Comparison of ENCODE assay signal across 8 cellular contexts in the genomic region with DNA sequence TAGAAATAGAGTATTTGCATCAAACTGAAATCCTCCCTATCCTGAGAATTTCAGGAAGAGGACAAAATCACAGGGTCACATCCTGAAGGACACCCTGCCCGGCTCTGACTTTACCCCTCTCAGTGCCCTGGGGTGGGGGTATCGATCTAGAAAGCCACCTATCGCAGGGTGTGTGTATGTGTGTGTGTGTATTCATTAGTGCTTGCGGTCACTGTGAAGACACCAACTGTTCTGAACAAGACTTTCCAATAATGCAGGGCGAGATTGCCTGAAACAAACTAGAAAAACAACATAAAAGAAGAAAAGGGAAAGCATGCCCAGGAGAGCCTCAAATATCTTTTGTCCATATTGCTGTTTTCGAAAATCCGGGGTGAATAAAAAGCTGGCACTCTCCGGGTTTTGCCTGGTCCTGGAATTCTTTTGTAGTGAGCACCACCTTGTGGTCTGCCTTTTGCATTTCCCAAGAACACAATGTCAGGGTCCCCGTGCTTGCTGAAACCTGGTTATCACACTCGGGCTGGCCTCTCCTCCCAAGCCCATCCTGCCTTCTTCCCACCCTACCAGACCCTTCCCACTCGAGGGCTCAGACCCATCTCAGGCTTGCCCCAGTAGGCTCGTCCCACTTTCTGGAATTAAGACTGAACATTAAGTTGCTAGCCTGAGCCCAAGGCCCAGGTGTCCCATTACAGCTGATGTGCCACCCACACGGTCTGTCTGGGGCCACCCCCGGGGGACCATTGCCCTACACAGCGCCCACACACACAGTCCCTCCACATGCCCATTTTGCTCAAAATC. TPM values are rescaled to one million over a fixed set of nuclear protein-coding genes. Genes with fewer than 3 reads are reported as not detected.
DNase-seq lines count a peak whose midpoint lies in the region; ATAC-seq, FAIRE-seq and TF ChIP-seq lines count a peak whose summit lies in the region.

No MANE protein-coding gene starts in this region.

- H3K9ac ChIP-seq in keratinocyte (ENCODE audit: control insufficient read depth, extremely low read depth, insufficient read depth, low read length) = no peak overlapping the region

- H3K27ac Mint-ChIP-seq in CD8-positive, alpha-beta T cell = no peak overlapping the region
- H3K27ac Mint-ChIP-seq in stimulated activated naive CD8-positive, alpha-beta T cell treated with anti-CD3 and anti-CD28 coated beads, Interleukin-15, amount 100 ng/mL, for 72 hours = peak overlapping the region in 1 of 2 donors; percentile 44

- H3K27ac ChIP-seq in CD8-positive, alpha-beta T cell (ENCODE audit: low read depth, low read length) = no peak overlapping the region
- no peak overlapping the region for H3K27ac ChIP-seq in keratinocyte (ENCODE audit: control insufficient read depth, insufficient read depth, low read length)

- peak overlapping the region; percentile 39 for H3K4me2 ChIP-seq in keratinocyte (ENCODE audit: control insufficient read depth, extremely low read depth, insufficient read depth, low read depth, low read length)

- H2AFZ ChIP-seq in keratinocyte (ENCODE audit: control insufficient read depth, low read length) = peak overlapping the region; percentile 49

- H4K20me1 ChIP-seq in keratinocyte (ENCODE audit: control insufficient read depth, extremely low read depth, insufficient read depth, low read length) = no peaks in the 10 kb centered on the region

- H3K4me3 ChIP-seq in CD8-positive, alpha-beta T cell (ENCODE audit: low read depth, low read length) = no peak overlapping the region
- H3K4me3 ChIP-seq in bronchial epithelial cell (ENCODE audit: low read depth, low read length) = no peak overlapping the region
- no peak overlapping the region for H3K4me3 ChIP-seq in keratinocyte (ENCODE audit: control insufficient read depth in 2 of 3, extremely low read depth in 1 of 3, insufficient read depth in 2 of 3, low read depth in 1 of 3, low read length in 3 of 3)

- POLR2A ChIA-PET in CD8-positive, alpha-beta T cell (lab: Charles Lee) = no interaction called here

- peak in 1 of 7 experiments; percentile 11 for DNase-seq in CD8-positive, alpha-beta T cell
- peak; percentile 59 for DNase-seq in HCEC 1CT
- peak; percentile 47 for DNase-seq in NCI-H748 treated with DMSO at 0.1 percent for 48 hours (lab: John Stamatoyannopoulos, UW)
- peak; percentile 56 for DNase-seq in bronchial epithelial cell (ENCODE audit: low read depth)
- DNase-seq in keratinocyte (ENCODE audit: low read depth, low spot score) = no peak
- DNase-seq in stimulated activated naive CD8-positive, alpha-beta T cell treated with anti-CD3 and anti-CD28 coated beads, Interleukin-15, amount 100 ng/mL, for 72 hours = no peak
- DNase-seq in NCI-H226 = no peak

- no peaks in the 10 kb centered on the region for H3K79me2 ChIP-seq in keratinocyte (ENCODE audit: control insufficient read depth, insufficient read depth, low read length)

- H3K27me3 Mint-ChIP-seq in CD8-positive, alpha-beta T cell (ENCODE audit: low read depth) = no peaks in the 10 kb centered on the region
- H3K27me3 Mint-ChIP-seq in stimulated activated naive CD8-positive, alpha-beta T cell treated with anti-CD3 and anti-CD28 coated beads, Interleukin-15, amount 100 ng/mL, for 72 hours = no peaks in the 10 kb centered on the region

- H3K9me3 ChIP-seq in CD8-positive, alpha-beta T cell (ENCODE audit: low read length) = no peaks in the 10 kb centered on the region
- H3K9me3 ChIP-seq in keratinocyte (ENCODE audit: control insufficient read depth, low read depth, low read length) = no peaks in the 10 kb centered on the region

- no peak for FAIRE-seq in bronchial epithelial cell (lab: Jason Lieb, UNC)
- FAIRE-seq in keratinocyte (lab: Jason Lieb, UNC) = no peak

- no peaks in the 10 kb centered on the region for H3K36me3 ChIP-seq in CD8-positive, alpha-beta T cell (ENCODE audit: insufficient read depth, low read length)
- peaks cover 1% of the 10 kb centered on the region for H3K36me3 ChIP-seq in bronchial epithelial cell (ENCODE audit: control insufficient read depth, insufficient read depth, low read length)
- H3K36me3 ChIP-seq in keratinocyte (ENCODE audit: control insufficient read depth in 2 of 2, extremely low read depth in 1 of 2, insufficient read depth in 2 of 2, low read length in 2 of 2) = no peaks in the 10 kb centered on the region

- H3K27me3 ChIP-seq in CD8-positive, alpha-beta T cell (ENCODE audit: insufficient read depth, low read length) = no peaks in the 10 kb centered on the region
- H3K27me3 ChIP-seq in bronchial epithelial cell (ENCODE audit: control insufficient read depth, insufficient read depth, low read length) (no peaks in the 10 kb centered on the region), keratinocyte (ENCODE audit: control insufficient read depth, extremely low read depth, insufficient read depth, low read length) (no peaks in the 10 kb centered on the region)

- no peak for ATAC-seq in CD8-positive, alpha-beta T cell
- peak; percentile 41 for ATAC-seq in stimulated activated naive CD8-positive, alpha-beta T cell treated with anti-CD3 and anti-CD28 coated beads, Interleukin-15, amount 100 ng/mL, for 72 hours
- ATAC-seq in GM21528 (IDR thresholded peaks at IDR 0.05; ENCODE audit: low FRiP score, unreplicated experiment) = no peak

- dilution Hi-C loops in keratinocyte (cut with MboI; ENCODE audit: extremely low pct_ligation_motif_present, low sequenced_read_pairs) = no loop called here

- no peaks in the 10 kb centered on the region for H3K4me1 Mint-ChIP-seq in CD8-positive, alpha-beta T cell (ENCODE audit: low read depth)
- H3K4me1 Mint-ChIP-seq in stimulated activated naive CD8-positive, alpha-beta T cell treated with anti-CD3 and anti-CD28 coated beads, Interleukin-15, amount 100 ng/mL, for 72 hours = peaks cover 22% of the 10 kb centered on the region

- no peaks in the 10 kb centered on the region for H3K4me1 ChIP-seq in CD8-positive, alpha-beta T cell (ENCODE audit: insufficient read depth, low read length)
- H3K4me1 ChIP-seq in keratinocyte (ENCODE audit: control insufficient read depth, extremely low read depth, insufficient read depth, low read length) = no peaks in the 10 kb centered on the region

- H3K9me1 ChIP-seq in keratinocyte (ENCODE audit: control insufficient read depth, extremely low read depth, insufficient read depth, low read length) = no peaks in the 10 kb centered on the region

- H3K36me3 Mint-ChIP-seq in CD8-positive, alpha-beta T cell = no peaks in the 10 kb centered on the region

- no peaks in the 10 kb centered on the region for H3K9me3 Mint-ChIP-seq in CD8-positive, alpha-beta T cell
- no peaks in the 10 kb centered on the region for H3K9me3 Mint-ChIP-seq in stimulated activated naive CD8-positive, alpha-beta T cell treated with anti-CD3 and anti-CD28 coated beads, Interleukin-15, amount 100 ng/mL, for 72 hours

- no peak overlapping the region for H3K4me3 Mint-ChIP-seq in CD8-positive, alpha-beta T cell
- no peak overlapping the region for H3K4me3 Mint-ChIP-seq in stimulated activated naive CD8-positive, alpha-beta T cell treated with anti-CD3 and anti-CD28 coated beads, Interleukin-15, amount 100 ng/mL, for 72 hours

- peak; percentile 52 for TF ChIP-seq CTCF in CD8-positive, alpha-beta T cell (IDR thresholded peaks at IDR 0.05)
- peak; percentile 77 for TF ChIP-seq CTCF in bronchial epithelial cell (IDR thresholded peaks at IDR 0.05; ENCODE audit: insufficient read depth, low read length, severe bottlenecking)
- TF ChIP-seq CTCF in keratinocyte (optimal IDR thresholded peaks at IDR 0.05 in 1 of 3, IDR thresholded peaks at IDR 0.05 in 1 of 3, conservative IDR thresholded peaks at IDR 0.05 in 1 of 3; ENCODE audit: extremely low read depth in 1 of 3, insufficient read depth in 2 of 3, low read length in 3 of 3) = peak; percentile 69 to 76 (median 75)

- CTCF ChIA-PET in CD8-positive, alpha-beta T cell (lab: Charles Lee) = interaction anchor here (0.8 to 5.0 kb wide), 12 partner anchors 10 to 727 kb away, joined by 3 to 37 read pairs (median 4); partner anchors contain the start of gene ACKR3

- intact Hi-C loops in CD8-positive, alpha-beta T cell (cut with DNase I, micrococcal nuclease) = loop anchor here (1.0 to 2.0 kb wide), 4 partner anchors 491 to 707 kb away; partner anchors contain the start of gene ACKR3 (in 1 of the 2)

RNA-seq across cellular contexts. Expression of gene COPS8, which starts 25.0 kb away (rescaled TPM):
- total RNA-seq in CD8-positive, alpha-beta T cell = 10 to 100 TPM; 53.2 to 56.3 TPM
- total RNA-seq in bronchial epithelial cell = 58.2 and 80.3 TPM in 2 replicates
- polyA plus RNA-seq in keratinocyte = 84.5 to 136 TPM (median 102 TPM) in 3 replicates
- 99.7 TPM for polyA plus RNA-seq in keratinocyte (2011; ENCODE audit: low read depth)
- 84.9 and 153 TPM in 2 replicates for polyA plus RNA-seq in keratinocyte (2011; cell fraction: cytosol; rRNA removed)
- polyA plus RNA-seq in keratinocyte (2011; cell fraction: nucleus; rRNA removed) = 64.7 and 80.2 TPM in 2 replicates
- 45.1 and 50.6 TPM in 2 replicates for polyA plus RNA-seq in keratinocyte (2012; ENCODE audit: low replicate concordance)
- 11.7 to 39.7 TPM (median 35.1 TPM) in 3 replicates for polyA minus RNA-seq in keratinocyte
- polyA minus RNA-seq in keratinocyte (2011; cell fraction: cytosol; rRNA and poly(A)+ RNA removed) = 52.4 TPM
- 15.7 and 30.3 TPM in 2 replicates for polyA minus RNA-seq in keratinocyte (2011; cell fraction: nucleus; rRNA and poly(A)+ RNA removed)

Comparison
In these comparisons a context has a peak if more than half of its experiments do, and no peak if none do; other contexts are left out.
1. DNase-seq: peak in HCEC 1CT (single experiment), NCI-H748 treated with DMSO at 0.1 percent for 48 hours (single experiment) and bronchial epithelial cell (single experiment); none in keratinocyte (single experiment), stimulated activated naive CD8-positive, alpha-beta T cell treated with anti-CD3 and anti-CD28 coated beads, Interleukin-15, amount 100 ng/mL, for 72 hours (0 of 2) and NCI-H226 (single experiment).
2. Peak in every context shown above with its lines, with median percentiles within 50 percentile points of each other: CTCF ChIP-seq.